Comparison of ENCODE assay signal across 1 cellular context in the genomic region with DNA sequence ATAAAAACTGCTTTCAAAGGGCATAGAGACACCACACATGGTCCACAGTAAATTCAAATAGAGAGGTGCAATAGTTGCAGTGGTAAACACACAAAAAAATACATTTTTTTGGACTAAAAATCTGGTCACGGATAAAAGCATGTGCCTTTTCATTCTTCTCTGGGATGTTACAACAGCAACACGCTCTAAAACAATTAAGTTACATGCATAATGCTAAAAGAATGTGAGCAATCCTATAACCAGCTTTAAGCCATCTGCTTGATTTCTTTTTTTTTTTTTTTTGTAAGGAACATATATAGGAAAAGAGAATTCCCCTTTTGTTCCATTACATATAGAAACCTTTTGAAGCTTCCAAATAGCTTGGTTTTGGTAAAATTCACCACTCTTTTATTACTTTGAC.
TF ChIP-seq lines count a peak whose summit lies in the region.

No MANE protein-coding gene starts in this region.

TF ChIP-seq in GM23338, 12 proteins besides CTCF, POLR2A, EP300 and RAD21 (continued from another document):
- TF ChIP-seq, protein P1, sequence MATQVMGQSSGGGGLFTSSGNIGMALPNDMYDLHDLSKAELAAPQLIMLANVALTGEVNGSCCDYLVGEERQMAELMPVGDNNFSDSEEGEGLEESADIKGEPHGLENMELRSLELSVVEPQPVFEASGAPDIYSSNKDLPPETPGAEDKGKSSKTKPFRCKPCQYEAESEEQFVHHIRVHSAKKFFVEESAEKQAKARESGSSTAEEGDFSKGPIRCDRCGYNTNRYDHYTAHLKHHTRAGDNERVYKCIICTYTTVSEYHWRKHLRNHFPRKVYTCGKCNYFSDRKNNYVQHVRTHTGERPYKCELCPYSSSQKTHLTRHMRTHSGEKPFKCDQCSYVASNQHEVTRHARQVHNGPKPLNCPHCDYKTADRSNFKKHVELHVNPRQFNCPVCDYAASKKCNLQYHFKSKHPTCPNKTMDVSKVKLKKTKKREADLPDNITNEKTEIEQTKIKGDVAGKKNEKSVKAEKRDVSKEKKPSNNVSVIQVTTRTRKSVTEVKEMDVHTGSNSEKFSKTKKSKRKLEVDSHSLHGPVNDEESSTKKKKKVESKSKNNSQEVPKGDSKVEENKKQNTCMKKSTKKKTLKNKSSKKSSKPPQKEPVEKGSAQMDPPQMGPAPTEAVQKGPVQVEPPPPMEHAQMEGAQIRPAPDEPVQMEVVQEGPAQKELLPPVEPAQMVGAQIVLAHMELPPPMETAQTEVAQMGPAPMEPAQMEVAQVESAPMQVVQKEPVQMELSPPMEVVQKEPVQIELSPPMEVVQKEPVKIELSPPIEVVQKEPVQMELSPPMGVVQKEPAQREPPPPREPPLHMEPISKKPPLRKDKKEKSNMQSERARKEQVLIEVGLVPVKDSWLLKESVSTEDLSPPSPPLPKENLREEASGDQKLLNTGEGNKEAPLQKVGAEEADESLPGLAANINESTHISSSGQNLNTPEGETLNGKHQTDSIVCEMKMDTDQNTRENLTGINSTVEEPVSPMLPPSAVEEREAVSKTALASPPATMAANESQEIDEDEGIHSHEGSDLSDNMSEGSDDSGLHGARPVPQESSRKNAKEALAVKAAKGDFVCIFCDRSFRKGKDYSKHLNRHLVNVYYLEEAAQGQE (IDR thresholded peaks at IDR 0.05; ENCODE audit: unreplicated experiment) = no peak
